ENCODE assay signal across 1 cellular context in the genomic region with DNA sequence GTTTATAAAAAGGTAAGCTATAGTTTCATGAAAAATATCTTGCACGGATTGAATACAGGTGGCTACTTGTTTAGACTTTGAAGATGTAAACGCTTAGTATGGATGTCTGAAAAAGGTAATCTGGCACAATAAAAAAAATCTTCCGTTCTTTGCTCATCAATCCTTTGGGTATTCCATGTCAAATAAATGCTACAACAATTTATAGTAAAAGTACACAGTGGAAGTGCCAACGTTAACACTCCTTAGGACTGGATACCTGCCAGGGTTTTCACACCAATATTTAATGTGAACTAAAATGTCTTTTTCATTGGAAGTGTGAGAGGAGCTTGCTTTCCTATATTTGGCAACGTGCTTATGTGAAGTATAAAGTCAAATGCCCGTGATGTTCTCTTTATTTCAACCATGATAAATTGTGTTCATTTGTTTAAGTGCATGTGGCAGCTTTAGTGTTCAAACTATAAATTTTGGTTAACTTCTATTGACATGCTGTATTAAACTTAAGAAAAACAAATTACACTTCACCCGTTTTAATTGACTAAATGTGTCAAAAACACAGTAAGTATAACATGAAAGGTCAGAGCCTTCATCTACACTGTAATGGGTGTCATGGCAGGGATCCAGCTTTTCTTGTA.
TF ChIP-seq lines count a peak whose summit lies in the region.

No MANE protein-coding gene starts in this region.

TF ChIP-seq in K562, 482 proteins besides CTCF, POLR2A, EP300 and RAD21 (continued from another document):
- TF ChIP-seq ZNF407 (IDR thresholded peaks at IDR 0.05; ENCODE audit: low read depth) (no peak), SNRNP70 (optimal IDR thresholded peaks at IDR 0.05; ENCODE audit: low read depth, low read length) (no peak), KAT8 (IDR thresholded peaks at IDR 0.05; ENCODE audit: low read depth) (no peak), BRF1 (IDR thresholded peaks at IDR 0.05; ENCODE audit: borderline replicate concordance, extremely low read depth, insufficient read length) (no peak), SMAD1 (IDR thresholded peaks at IDR 0.05; ENCODE audit: low read depth, low read length, partially characterized antibody) (no peak), ZNF431 (CRISPR knock-in tag; IDR thresholded peaks at IDR 0.05) (no peak), TARDBP (IDR thresholded peaks at IDR 0.05) (no peak)
